12 cellular contexts compared by ENCODE assay signal in genomic region chr14:28057286-28058011, GRCh38.
DNase-seq lines count a peak whose midpoint lies in the region; ATAC-seq, FAIRE-seq and TF ChIP-seq lines count a peak whose summit lies in the region.
"Had no signal": no experiment of that assay in that cellular context is flagged by ENCODE, and none has a peak within 500 bp of the region (broad histone marks: within the 10 kb centered on the region; RNA-seq: fewer than 3 reads in every experiment).

No MANE protein-coding gene starts in this region.

- H3K36me3 ChIP-seq in RWPE2 (ENCODE audit: low read depth) (no peaks in the 10 kb centered on the region), small intestine (ENCODE audit: control insufficient read depth in 2 of 2, insufficient read depth in 2 of 2, low read length in 2 of 2) (no peaks in the 10 kb centered on the region)

- no peak overlapping the region for H3K4me3 Mint-ChIP-seq in stimulated activated effector memory CD8-positive, alpha-beta T cell treated with anti-CD3 and anti-CD28 coated beads, Interleukin-12 subunit alpha, Interleukin-12 subunit beta, amount 100 ng/mL, for 72 hours
- H3K4me3 Mint-ChIP-seq: activated naive CD8-positive, alpha-beta T cell treated with anti-CD3 and anti-CD28 coated beads, Interleukin-2, amount 50 U/mL, for 24 hours had no signal

- no peak overlapping the region for H3K27ac Mint-ChIP-seq in stimulated activated effector memory CD8-positive, alpha-beta T cell treated with anti-CD3 and anti-CD28 coated beads, Interleukin-12 subunit alpha, Interleukin-12 subunit beta, amount 100 ng/mL, for 72 hours
- H3K27ac Mint-ChIP-seq: activated naive CD8-positive, alpha-beta T cell treated with anti-CD3 and anti-CD28 coated beads, Interleukin-2, amount 50 U/mL, for 24 hours had no signal

- H3K9me3 ChIP-seq in RWPE2 (ENCODE audit: severe bottlenecking) (no peaks in the 10 kb centered on the region), small intestine (ENCODE audit: control insufficient read depth, low read depth) (no peaks in the 10 kb centered on the region)

- DNase-seq in NCI-H510A treated with DMSO at 0.1 percent for 48 hours (lab: John Stamatoyannopoulos, UW) (peak; percentile 14), NCI-H510A (lab: John Stamatoyannopoulos, UW) (no peak), RWPE2 (ENCODE audit: low spot score) (no peak), fibroblast of the aortic adventitia (ENCODE audit: low read depth) (peak; percentile 1), small intestine (peak; percentile 10), NCI-H2081 treated with DMSO at 0.1 percent for 48 hours (lab: John Stamatoyannopoulos, UW) (no peak), activated gamma-delta T cell treated with Interleukin-2 at 50 U/mL for 16 hours (no peak)
- DNase-seq in stimulated activated effector memory CD8-positive, alpha-beta T cell treated with anti-CD3 and anti-CD28 coated beads, Interleukin-12 subunit alpha, Interleukin-12 subunit beta, amount 100 ng/mL, for 72 hours (ENCODE audit: low spot score in 2 of 2), result no peak
- DNase-seq: activated CD4-positive, alpha-beta T cell treated with anti-CD3 and anti-CD28 coated beads, Interleukin-2, amount 50 U/mL, for 1 hour; activated naive CD8-positive, alpha-beta T cell treated with anti-CD3 and anti-CD28 coated beads, Interleukin-2, amount 50 U/mL, for 24 hours had no signal

- TF ChIP-seq CTCF in RWPE2 (IDR thresholded peaks at IDR 0.05; ENCODE audit: poor library complexity, severe bottlenecking), result no peak
- no peak for TF ChIP-seq CTCF in fibroblast of the aortic adventitia (IDR thresholded peaks at IDR 0.05; ENCODE audit: insufficient read depth, low read length)

- H3K36me3 Mint-ChIP-seq in stimulated activated effector memory CD8-positive, alpha-beta T cell treated with anti-CD3 and anti-CD28 coated beads, Interleukin-12 subunit alpha, Interleukin-12 subunit beta, amount 100 ng/mL, for 72 hours, result no peaks in the 10 kb centered on the region

- peak; percentile 48 for ATAC-seq in RWPE2 (ENCODE audit: low read depth)
- no peak for ATAC-seq in stimulated activated effector memory CD8-positive, alpha-beta T cell treated with anti-CD3 and anti-CD28 coated beads, Interleukin-12 subunit alpha, Interleukin-12 subunit beta, amount 100 ng/mL, for 72 hours
- ATAC-seq: activated naive CD8-positive, alpha-beta T cell treated with anti-CD3 and anti-CD28 coated beads, Interleukin-2, amount 50 U/mL, for 24 hours had no signal

- FAIRE-seq in small intestine (lab: Jason Lieb, UNC), result no peak
- FAIRE-seq: GM19239 had no signal

- peaks cover 15% of the 10 kb centered on the region for H3K9me3 Mint-ChIP-seq in stimulated activated effector memory CD8-positive, alpha-beta T cell treated with anti-CD3 and anti-CD28 coated beads, Interleukin-12 subunit alpha, Interleukin-12 subunit beta, amount 100 ng/mL, for 72 hours

- H3K4me1 ChIP-seq in RWPE2 (ENCODE audit: insufficient read depth, poor library complexity, severe bottlenecking) (no peaks in the 10 kb centered on the region), small intestine (ENCODE audit: control insufficient read depth in 2 of 2, insufficient read depth in 1 of 2, low read depth in 1 of 2, low read length in 1 of 2) (no peaks in the 10 kb centered on the region)

- H3K27me3 ChIP-seq in RWPE2 (ENCODE audit: insufficient read depth, poor library complexity, severe bottlenecking), result no peaks in the 10 kb centered on the region
- H3K27me3 ChIP-seq in small intestine (ENCODE audit: control insufficient read depth in 2 of 2, insufficient read depth in 2 of 2, low read length in 2 of 2), result no peaks in the 10 kb centered on the region

- 23 to 56% (median 25%) methylated on average over 3 of the region's 3 CpGs for WGBS in small intestine, 3 donors

- H3K4me1 Mint-ChIP-seq in stimulated activated effector memory CD8-positive, alpha-beta T cell treated with anti-CD3 and anti-CD28 coated beads, Interleukin-12 subunit alpha, Interleukin-12 subunit beta, amount 100 ng/mL, for 72 hours, result no peaks in the 10 kb centered on the region
- H3K4me1 Mint-ChIP-seq: activated naive CD8-positive, alpha-beta T cell treated with anti-CD3 and anti-CD28 coated beads, Interleukin-2, amount 50 U/mL, for 24 hours had no signal

- H3K27ac ChIP-seq in RWPE2 (ENCODE audit: poor library complexity, severe bottlenecking) (no peak overlapping the region), small intestine (ENCODE audit: low read depth in 1 of 2, low read length in 1 of 2) (no peak overlapping the region)

- no peak overlapping the region for H3K4me3 ChIP-seq in RWPE2 (ENCODE audit: severe bottlenecking)
- peak overlapping the region; percentile 39 for H3K4me3 ChIP-seq in fibroblast of the aortic adventitia (ENCODE audit: low read depth, low read length)
- no peak overlapping the region for H3K4me3 ChIP-seq in small intestine (ENCODE audit: low read depth in 1 of 2, low read length in 2 of 2)
- H3K4me3 ChIP-seq: lung had no signal

Comparison
In these comparisons a context has a peak if more than half of its experiments do, and no peak if none do; other contexts are left out.
1. DNase-seq: peak in NCI-H510A treated with DMSO at 0.1 percent for 48 hours (single experiment), fibroblast of the aortic adventitia (single experiment) and small intestine (single experiment); none in NCI-H510A (single experiment), RWPE2 (single experiment), stimulated activated effector memory CD8-positive, alpha-beta T cell treated with anti-CD3 and anti-CD28 coated beads, Interleukin-12 subunit alpha, Interleukin-12 subunit beta, amount 100 ng/mL, for 72 hours (0 of 2), NCI-H2081 treated with DMSO at 0.1 percent for 48 hours (single experiment) and activated gamma-delta T cell treated with Interleukin-2 at 50 U/mL for 16 hours (single experiment).